Comparison of ENCODE assay signal across 1 cellular context in genomic region chr20:64257107-64257757, GRCh38.
TF ChIP-seq lines count a peak whose summit lies in the region.

No MANE protein-coding gene starts in this region.

TF ChIP-seq in GM12878, 131 proteins besides CTCF, POLR2A, EP300 and RAD21 (continued from another document):
- TF ChIP-seq MAX (IDR thresholded peaks at IDR 0.05; ENCODE audit: low read depth, low read length) (no peak), MYC (IDR thresholded peaks at IDR 0.05; ENCODE audit: insufficient read depth, insufficient read length, insufficient replicate concordance, low read length, severe bottlenecking) (no peak), TCF3 (IDR thresholded peaks at IDR 0.05; ENCODE audit: borderline replicate concordance, insufficient read depth, low read depth, low read length) (no peak), MLLT1 (IDR thresholded peaks at IDR 0.05) (no peak), ESRRA (IDR thresholded peaks at IDR 0.05; ENCODE audit: low read length) (no peak), SMAD1 (IDR thresholded peaks at IDR 0.05; ENCODE audit: low read depth, partially characterized antibody) (no peak), ZSCAN29 (IDR thresholded peaks at IDR 0.05) (no peak)
